ENCODE assay signal across 1 cellular context in genomic region chr9:122107291-122107805, GRCh38.
TF ChIP-seq lines count a peak whose summit lies in the region.

No MANE protein-coding gene starts in this region.

TF ChIP-seq in H1, 55 proteins besides CTCF, POLR2A, EP300 and RAD21:
- TF ChIP-seq SP4 (IDR thresholded peaks at IDR 0.05; ENCODE audit: low read length) = no peak
- no peak for TF ChIP-seq YY1 (IDR thresholded peaks at IDR 0.05; ENCODE audit: low read depth, low read length)
- TF ChIP-seq, protein P1, sequence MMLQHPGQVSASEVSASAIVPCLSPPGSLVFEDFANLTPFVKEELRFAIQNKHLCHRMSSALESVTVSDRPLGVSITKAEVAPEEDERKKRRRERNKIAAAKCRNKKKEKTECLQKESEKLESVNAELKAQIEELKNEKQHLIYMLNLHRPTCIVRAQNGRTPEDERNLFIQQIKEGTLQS (IDR thresholded peaks at IDR 0.05; ENCODE audit: insufficient read depth, low read depth, low read length) = no peak
- TF ChIP-seq CBX8 (IDR thresholded peaks at IDR 0.05; ENCODE audit: borderline replicate concordance, low read depth, low read length) = no peak
- TF ChIP-seq JUND (IDR thresholded peaks at IDR 0.05; ENCODE audit: low read length) = no peak
- no peak for TF ChIP-seq NANOG (IDR thresholded peaks at IDR 0.05; ENCODE audit: insufficient read depth, low read depth, low read length, poor library complexity, severe bottlenecking)
- TF ChIP-seq BACH1 (IDR thresholded peaks at IDR 0.05; ENCODE audit: low read length) = no peak
- no peak for TF ChIP-seq HDAC6 (IDR thresholded peaks at IDR 0.05; ENCODE audit: low read depth, low read length)
- no peak for TF ChIP-seq PHF8 (conservative IDR thresholded peaks at IDR 0.05; ENCODE audit: low read depth, low read length)
- TF ChIP-seq ATF2 (IDR thresholded peaks at IDR 0.05; ENCODE audit: low read length) = no peak
- TF ChIP-seq KDM5A (IDR thresholded peaks at IDR 0.05; ENCODE audit: low read length) = no peak
- no peak for TF ChIP-seq GABPA (IDR thresholded peaks at IDR 0.05; ENCODE audit: borderline replicate concordance, insufficient read depth, low read length)
- no peak for TF ChIP-seq SAP30 (IDR thresholded peaks at IDR 0.05; ENCODE audit: insufficient read depth, insufficient replicate concordance, low read length)
- no peak for TF ChIP-seq KDM4A (IDR thresholded peaks at IDR 0.05; ENCODE audit: low read depth, low read length, severe bottlenecking)
- no peak for TF ChIP-seq USF2 (IDR thresholded peaks at IDR 0.05; ENCODE audit: low read length)
- no peak for TF ChIP-seq BRCA1 (IDR thresholded peaks at IDR 0.05; ENCODE audit: low read depth, low read length)
